In the genomic region with DNA sequence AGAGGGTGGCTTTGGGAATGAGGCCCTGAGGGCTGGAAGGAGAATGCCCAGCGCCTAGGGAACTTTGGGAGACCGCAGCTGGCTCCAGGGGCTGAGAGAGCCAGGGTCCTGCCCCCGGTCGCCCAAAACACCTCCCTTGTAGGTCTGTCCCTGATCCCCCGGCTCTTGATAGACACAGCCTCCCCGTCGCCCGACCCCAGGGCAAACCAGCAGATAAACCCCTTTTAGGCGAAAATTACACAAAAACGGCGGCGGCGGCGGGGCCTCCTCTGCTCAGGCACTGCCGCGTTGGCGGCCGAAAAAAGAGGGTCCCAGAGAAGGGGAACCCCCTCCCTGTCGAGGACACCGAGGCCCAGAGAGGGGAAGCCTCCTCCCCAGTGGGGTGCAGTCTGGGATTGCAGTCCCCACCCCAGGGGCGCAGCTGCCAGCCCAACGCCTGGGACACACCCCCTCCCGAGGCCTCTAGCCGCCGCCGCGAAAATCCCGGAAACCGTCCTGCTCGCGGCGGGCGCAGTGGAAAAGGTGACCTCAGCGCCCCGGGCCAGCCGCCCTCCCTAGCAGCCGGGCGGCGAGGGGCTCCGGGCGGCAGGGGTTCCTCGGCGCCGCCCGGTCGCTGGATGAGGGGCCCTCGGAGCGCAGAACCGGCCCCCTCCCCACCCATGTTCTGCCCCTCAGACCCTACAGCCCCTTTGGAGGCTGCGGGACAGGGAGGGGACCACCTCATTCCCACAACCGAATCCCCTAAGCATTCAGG, we compare ENCODE assay signal across 9 cellular contexts. TPM values are rescaled to one million over a fixed set of nuclear protein-coding genes. Genes with fewer than 3 reads are reported as not detected.
DNase-seq lines count a peak whose midpoint lies in the region; ATAC-seq and TF ChIP-seq lines count a peak whose summit lies in the region.
"Had no signal": no experiment of that assay in that cellular context is flagged by ENCODE, and none has a peak within 500 bp of the region (broad histone marks: within the 10 kb centered on the region; RNA-seq: fewer than 3 reads in every experiment).

No MANE protein-coding gene starts in this region.

- intact Hi-C loops in heart right ventricle (cut with DNase I) = no loop called here
- intact Hi-C loops in left cardiac atrium (cut with DNase I) = loop anchor here in 1 of 2 donors (10.0 kb wide), 1 partner anchor 133 kb away; no protein-coding TSS in a partner anchor
- intact Hi-C loops in vagina (cut with DNase I) = no loop called here

- H3K27ac ChIP-seq in heart right ventricle = no peak overlapping the region
- no peak overlapping the region for H3K27ac ChIP-seq in vagina
- H3K27ac ChIP-seq: ovary had no signal

- H3K9me3 ChIP-seq in heart right ventricle (no peaks in the 10 kb centered on the region), vagina (no peaks in the 10 kb centered on the region)
- H3K9me3 ChIP-seq: ovary had no signal

- H3K36me3 Mint-ChIP-seq in activated naive CD8-positive, alpha-beta T cell = peaks cover 2% of the 10 kb centered on the region
- H3K36me3 Mint-ChIP-seq in mesothelial cell of epicardium = no peaks in the 10 kb centered on the region

- peak overlapping the region; percentile 72 for H3K4me3 Mint-ChIP-seq in activated naive CD8-positive, alpha-beta T cell
- peak overlapping the region; percentile 48 for H3K4me3 Mint-ChIP-seq in mesothelial cell of epicardium

- peaks cover 45% of the 10 kb centered on the region for H3K27me3 Mint-ChIP-seq in activated naive CD8-positive, alpha-beta T cell
- H3K27me3 Mint-ChIP-seq in mesothelial cell of epicardium (ENCODE audit: low read depth) = peaks cover 91% of the 10 kb centered on the region

- WGBS in heart right ventricle, 2 donors = 21% methylated on average over 46 to 51 of the region's 51 CpGs

- ATAC-seq in heart right ventricle (no peak), left cardiac atrium (no peak)

- no peaks in the 10 kb centered on the region for H3K36me3 ChIP-seq in heart right ventricle
- no peaks in the 10 kb centered on the region for H3K36me3 ChIP-seq in vagina
- H3K36me3 ChIP-seq: ovary had no signal

- peaks cover 66 to 91% (median 85%) of the 10 kb centered on the region in 7 donors for H3K27me3 ChIP-seq in heart right ventricle
- H3K27me3 ChIP-seq in vagina = peaks cover 34% of the 10 kb centered on the region

- TF ChIP-seq CTCF in heart right ventricle (IDR thresholded peaks at IDR 0.05) = no peak
- no peak for TF ChIP-seq CTCF in mesothelial cell of epicardium (IDR thresholded peaks at IDR 0.05; ENCODE audit: unreplicated experiment)
- TF ChIP-seq CTCF in vagina (IDR thresholded peaks at IDR 0.05) = no peak

- H3K4me1 ChIP-seq in heart right ventricle = peaks cover 21 to 57% (median 53%) of the 10 kb centered on the region in 9 donors
- peaks cover 48% of the 10 kb centered on the region for H3K4me1 ChIP-seq in vagina

- no peak for TF ChIP-seq POLR2A in vagina (IDR thresholded peaks at IDR 0.05)

- H3K4me3 ChIP-seq in heart right ventricle = peak overlapping the region in 9 of 10 donors; percentile 9 to 34 (median 28)
- H3K4me3 ChIP-seq in vagina = peak overlapping the region; percentile 2 to 42
- H3K4me3 ChIP-seq: ovary had no signal

- no peak overlapping the region for H3K27ac Mint-ChIP-seq in activated naive CD8-positive, alpha-beta T cell
- no peak overlapping the region for H3K27ac Mint-ChIP-seq in mesothelial cell of epicardium

- H3K4me1 Mint-ChIP-seq in activated naive CD8-positive, alpha-beta T cell (ENCODE audit: low read depth) = peaks cover 43% of the 10 kb centered on the region
- peaks cover 21% of the 10 kb centered on the region for H3K4me1 Mint-ChIP-seq in mesothelial cell of epicardium

- DNase-seq in heart right ventricle = no peak
- no peak for DNase-seq in left cardiac atrium
- peak in 1 of 2 experiments; percentile 58 for DNase-seq in mesothelial cell of epicardium (ENCODE audit: low spot score in 2 of 2, unreplicated experiment in 2 of 2)
- no peak for DNase-seq in vagina (ENCODE audit: extremely low spot score in 2 of 2)
- DNase-seq in NCI-H128 (lab: John Stamatoyannopoulos, UW; ENCODE audit: unreplicated experiment) = no peak
- DNase-seq in DMS153 treated with DMSO at 0.1 percent for 48 hours (lab: John Stamatoyannopoulos, UW; ENCODE audit: unreplicated experiment) = no peak
- no peak for DNase-seq in NOMO-1 treated with DMSO at 0.1 percent for 48 hours (lab: John Stamatoyannopoulos, UW; ENCODE audit: unreplicated experiment)

- H3K9me3 Mint-ChIP-seq in activated naive CD8-positive, alpha-beta T cell (ENCODE audit: low read depth) = no peaks in the 10 kb centered on the region
- H3K9me3 Mint-ChIP-seq in mesothelial cell of epicardium = no peaks in the 10 kb centered on the region

RNA-seq across cellular contexts. Expression of gene BARX1, which starts 3.1 kb away (rescaled TPM):
- total RNA-seq in heart right ventricle = under 1 TPM in 1 of 10 donors, not detected in 9; 0.19 TPM
- under 1 TPM in 1 of 2 donors, not detected in 1; 0.06 TPM for polyA plus RNA-seq in heart right ventricle
- total RNA-seq in left cardiac atrium = not detected
- 0.16 TPM in 1 of 3 replicates, not detected in the others for total RNA-seq in mesothelial cell of epicardium
- not detected for total RNA-seq in vagina
- total RNA-seq: ovary had no signal
